8 cellular contexts compared by ENCODE assay signal in the genomic region with DNA sequence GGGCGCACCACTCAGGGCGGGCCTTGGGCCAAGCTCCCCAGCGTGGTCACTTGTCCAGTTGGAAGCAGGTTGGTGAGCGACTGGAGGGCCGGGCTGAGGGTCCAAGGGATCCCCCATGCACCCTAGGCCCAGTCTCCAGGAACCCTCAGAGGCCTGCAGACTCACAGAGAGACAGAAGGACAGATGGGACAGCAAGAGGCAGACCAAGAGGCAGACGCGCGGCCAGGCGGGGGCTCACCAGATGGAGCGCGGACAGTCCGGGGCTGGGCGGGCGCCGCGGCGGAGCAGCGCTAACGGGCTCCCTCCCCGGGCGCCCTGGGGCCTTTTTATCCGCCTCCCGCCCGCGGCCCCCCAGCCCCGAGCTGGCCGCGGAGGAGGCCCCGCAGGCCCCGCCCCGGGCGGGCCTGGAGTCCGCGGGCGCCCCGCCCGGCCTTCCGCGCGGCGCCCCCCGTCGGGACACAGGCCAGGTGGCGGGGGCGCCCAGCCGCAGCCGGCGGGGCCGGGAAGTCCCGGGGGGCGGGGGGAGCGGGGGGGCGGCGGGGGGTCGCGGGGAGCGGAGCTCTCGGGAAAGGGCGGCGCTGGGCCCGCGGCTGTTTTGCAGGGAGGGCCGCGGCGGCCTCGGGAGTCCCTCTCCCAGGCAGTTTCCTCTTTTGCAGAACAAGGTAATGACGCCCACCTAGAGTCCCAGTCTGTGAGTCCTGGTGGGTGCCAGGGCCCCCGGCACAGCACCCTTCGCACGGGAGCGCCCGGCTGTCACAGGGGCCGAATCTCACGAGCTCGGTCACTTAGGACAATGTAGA. TPM values are rescaled to one million over a fixed set of nuclear protein-coding genes. Genes with fewer than 3 reads are reported as not detected.
DNase-seq lines count a peak whose midpoint lies in the region; ATAC-seq and TF ChIP-seq lines count a peak whose summit lies in the region.

TSS of gene LOXL4 (minus strand) at position 301 of the 800 bp plus-strand sequence. CDS start 5,175 bp downstream, outside the sequence.

- CTCF ChIA-PET in CD4-positive, alpha-beta memory T cell (lab: Charles Lee; ENCODE audit: partially characterized antibody) = interaction anchor here (1.1 kb wide), 1 partner anchor 9 kb away, joined by 3 read pairs; no protein-coding TSS in a partner anchor
- CTCF ChIA-PET in HEK293T (lab: Yijun Ruan, JAX) = no interaction called here

- no peaks in the 10 kb centered on the region for H3K9me3 ChIP-seq in CD4-positive, alpha-beta memory T cell (ENCODE audit: control insufficient read depth in 1 of 2, low read length in 2 of 2)
- no peaks in the 10 kb centered on the region for H3K9me3 ChIP-seq in left ventricle myocardium inferior (replicated peaks)

- no peaks in the 10 kb centered on the region for H3K4me1 ChIP-seq in CD4-positive, alpha-beta memory T cell (ENCODE audit: insufficient read depth, low read length)
- H3K4me1 ChIP-seq in left ventricle myocardium inferior = peaks cover 37% of the 10 kb centered on the region

- peaks cover 35 to 36% of the 10 kb centered on the region in 2 donors for H3K27me3 Mint-ChIP-seq in CD4-positive, alpha-beta memory T cell
- peaks cover 27% of the 10 kb centered on the region for H3K27me3 Mint-ChIP-seq in activated T-helper 17 cell treated with anti-CD3 and anti-CD28 coated beads, Interleukin-2, amount 50 U/mL, for 72 hours

- intact Hi-C loops in CD4-positive, alpha-beta memory T cell (cut with micrococcal nuclease) = no loop called here
- intact Hi-C loops in left ventricle myocardium inferior (cut with micrococcal nuclease) = loop anchor here (5.0 kb wide), 1 partner anchor 44 kb away; no protein-coding TSS in a partner anchor

- peak within 1 kb of the TSS; percentile 58 to 79 (median 74) for H3K4me3 Mint-ChIP-seq in CD4-positive, alpha-beta memory T cell
- H3K4me3 Mint-ChIP-seq in activated T-helper 17 cell treated with anti-CD3 and anti-CD28 coated beads, Interleukin-2, amount 50 U/mL, for 72 hours = peak within 1 kb of the TSS; percentile 57

- H3K27ac Mint-ChIP-seq in CD4-positive, alpha-beta memory T cell = peak within 1 kb of the TSS in 3 of 7 donors; percentile 9 to 87 (median 43)
- no peak within 1 kb of the TSS for H3K27ac Mint-ChIP-seq in activated T-helper 17 cell treated with anti-CD3 and anti-CD28 coated beads, Interleukin-2, amount 50 U/mL, for 72 hours

- H3K4me1 Mint-ChIP-seq in CD4-positive, alpha-beta memory T cell = peaks cover 0 to 8% (median 3%) of the 10 kb centered on the region in 4 donors
- no peaks in the 10 kb centered on the region for H3K4me1 Mint-ChIP-seq in activated T-helper 17 cell treated with anti-CD3 and anti-CD28 coated beads, Interleukin-2, amount 50 U/mL, for 72 hours

- no peaks in the 10 kb centered on the region for H3K36me3 ChIP-seq in CD4-positive, alpha-beta memory T cell (ENCODE audit: insufficient read depth, low read length)
- no peaks in the 10 kb centered on the region for H3K36me3 ChIP-seq in left ventricle myocardium inferior

- peaks cover 0 to 1% (median 0%) of the 10 kb centered on the region in 8 donors for H3K9me3 Mint-ChIP-seq in CD4-positive, alpha-beta memory T cell
- no peaks in the 10 kb centered on the region for H3K9me3 Mint-ChIP-seq in activated T-helper 17 cell treated with anti-CD3 and anti-CD28 coated beads, Interleukin-2, amount 50 U/mL, for 72 hours

- H3K27me3 ChIP-seq in CD4-positive, alpha-beta memory T cell (ENCODE audit: insufficient read depth, low read length) = peaks cover 12% of the 10 kb centered on the region
- H3K27me3 ChIP-seq in left ventricle myocardium inferior (ENCODE audit: low read depth) = no peaks in the 10 kb centered on the region

- no peak for TF ChIP-seq CTCF in left ventricle myocardium inferior (IDR thresholded peaks at IDR 0.05; ENCODE audit: borderline replicate concordance)

- peak; percentile 21 for ATAC-seq in activated T-helper 17 cell treated with anti-CD3 and anti-CD28 coated beads, Interleukin-2, amount 50 U/mL, for 72 hours (replicated peaks)
- ATAC-seq in HG02870 (IDR thresholded peaks at IDR 0.05; ENCODE audit: unreplicated experiment) = no peak
- ATAC-seq in GM21423 (IDR thresholded peaks at IDR 0.05; ENCODE audit: unreplicated experiment) = no peak

- no peak for DNase-seq in CD4-positive, alpha-beta memory T cell
- DNase-seq in HEK293T (ENCODE audit: extremely low spot score) (peak; percentile 70), left ventricle myocardium inferior (no peak), retina (peak; percentile 81), MV-4-11 (lab: John Stamatoyannopoulos, UW) (no peak)

- POLR2A ChIA-PET in CD4-positive, alpha-beta memory T cell (lab: Charles Lee; ENCODE audit: partially characterized antibody) = interaction anchor here (0.8 kb wide), 1 partner anchor 8 kb away, joined by 3 read pairs; no protein-coding TSS in a partner anchor
- POLR2A ChIA-PET in HEK293T (lab: Yijun Ruan, JAX) = interaction anchor here (1.1 kb wide), 1 partner anchor 18 kb away, joined by 3 read pairs; no protein-coding TSS in a partner anchor

- H3K36me3 Mint-ChIP-seq in CD4-positive, alpha-beta memory T cell = peaks cover 0 to 3% of the 10 kb centered on the region in 2 donors
- no peaks in the 10 kb centered on the region for H3K36me3 Mint-ChIP-seq in activated T-helper 17 cell treated with anti-CD3 and anti-CD28 coated beads, Interleukin-2, amount 50 U/mL, for 72 hours (ENCODE audit: low read depth)

- H3K27ac ChIP-seq in CD4-positive, alpha-beta memory T cell (ENCODE audit: low read depth, low read length) = no peak within 1 kb of the TSS
- H3K27ac ChIP-seq in left ventricle myocardium inferior (replicated peaks) = peak within 1 kb of the TSS; percentile 84

- no peak within 1 kb of the TSS for H3K4me3 ChIP-seq in CD4-positive, alpha-beta memory T cell (ENCODE audit: low read length in 2 of 2)
- peak within 1 kb of the TSS; percentile 63 for H3K4me3 ChIP-seq in left ventricle myocardium inferior

TF ChIP-seq in HEK293T, 16 proteins besides CTCF, POLR2A, EP300 and RAD21:
- TF ChIP-seq LEF1 (IDR thresholded peaks at IDR 0.05; ENCODE audit: borderline replicate concordance) (no peak), FOXM1 (IDR thresholded peaks at IDR 0.05; ENCODE audit: borderline replicate concordance) (peak; percentile 59; the same call in 1 of the 2 replicates)
TF ChIP-seq in HEK293T: peak in this region for 1.

RNA-seq across cellular contexts. Expression of gene LOXL4, which starts in this region (rescaled TPM):
- not detected for total RNA-seq in CD4-positive, alpha-beta memory T cell
- polyA plus RNA-seq in CD4-positive, alpha-beta memory T cell = under 1 TPM in 1 of 2 donors, not detected in 1; 0.10 TPM
- total RNA-seq in activated T-helper 17 cell treated with anti-CD3 and anti-CD28 coated beads, Interleukin-2, amount 50 U/mL, for 72 hours = not detected
- 1.4 TPM for total RNA-seq in left ventricle myocardium inferior

Comparison
In these comparisons a context has a peak if more than half of its experiments do, and no peak if none do; other contexts are left out.
1. Peak in ATAC-seq in activated T-helper 17 cell treated with anti-CD3 and anti-CD28 coated beads, Interleukin-2, amount 50 U/mL, for 72 hours; RNA of the gene not detected or under 1 TPM.
2. DNase-seq: peak in HEK293T (single experiment) and retina (single experiment); none in CD4-positive, alpha-beta memory T cell (0 of 5), left ventricle myocardium inferior (single experiment) and MV-4-11 (single experiment).